ENCODE assay signal across 1 cellular context in the genomic region with DNA sequence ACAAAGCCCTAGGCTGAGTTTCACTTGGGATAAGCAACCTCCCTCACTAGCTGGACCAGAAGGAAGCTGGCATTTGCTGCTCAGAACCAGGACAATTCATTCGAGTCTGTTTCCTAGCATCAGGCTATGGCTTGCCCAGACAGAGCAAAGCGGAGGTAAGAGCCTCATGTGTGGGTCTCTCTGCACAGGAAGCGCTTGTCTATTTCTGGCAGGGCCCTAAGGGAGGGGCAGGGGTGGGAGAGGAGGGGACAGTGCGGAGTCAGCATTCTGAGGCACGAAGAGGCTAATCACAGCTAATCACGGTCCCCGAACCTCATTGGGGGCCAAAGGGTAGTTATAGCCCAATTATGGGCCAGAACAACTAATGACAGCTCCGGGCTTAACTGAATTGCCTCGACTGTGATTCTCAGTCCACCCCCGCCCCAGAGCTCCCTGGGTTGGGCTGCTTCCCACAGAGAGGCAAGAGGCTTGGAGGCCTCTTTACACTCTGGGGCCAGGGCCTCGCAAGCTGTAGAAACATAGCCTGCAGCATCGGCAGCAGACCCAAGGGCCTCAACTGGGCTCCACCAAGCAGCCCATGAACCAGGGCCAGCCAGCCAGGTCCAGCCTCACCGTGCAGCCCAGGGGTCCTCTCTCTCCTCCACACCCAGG.
TF ChIP-seq lines count a peak whose summit lies in the region.

No MANE protein-coding gene starts in this region.

TF ChIP-seq in HepG2, 621 proteins besides CTCF, POLR2A, EP300 and RAD21 (continued from another document):
- TF ChIP-seq SP4 (CRISPR knock-in tag; IDR thresholded peaks at IDR 0.05) (no peak), RFX3 (CRISPR knock-in tag; IDR thresholded peaks at IDR 0.05) (no peak), TOE1 (CRISPR knock-in tag; IDR thresholded peaks at IDR 0.05) (no peak), ZNF350 (CRISPR knock-in tag; IDR thresholded peaks at IDR 0.05; ENCODE audit: borderline replicate concordance, low read depth) (no peak), ZNF883 (CRISPR knock-in tag; IDR thresholded peaks at IDR 0.05; ENCODE audit: not compliant biosample characterization) (no peak), ZNF24 (IDR thresholded peaks at IDR 0.05) (no peak), ZNF468 (CRISPR knock-in tag; IDR thresholded peaks at IDR 0.05) (no peak), TBL1XR1 (IDR thresholded peaks at IDR 0.05; ENCODE audit: borderline replicate concordance, low read length, partially characterized antibody) (no peak), CHD4 (IDR thresholded peaks at IDR 0.05; ENCODE audit: borderline replicate concordance, low read length) (no peak)
- TF ChIP-seq, protein P1, sequence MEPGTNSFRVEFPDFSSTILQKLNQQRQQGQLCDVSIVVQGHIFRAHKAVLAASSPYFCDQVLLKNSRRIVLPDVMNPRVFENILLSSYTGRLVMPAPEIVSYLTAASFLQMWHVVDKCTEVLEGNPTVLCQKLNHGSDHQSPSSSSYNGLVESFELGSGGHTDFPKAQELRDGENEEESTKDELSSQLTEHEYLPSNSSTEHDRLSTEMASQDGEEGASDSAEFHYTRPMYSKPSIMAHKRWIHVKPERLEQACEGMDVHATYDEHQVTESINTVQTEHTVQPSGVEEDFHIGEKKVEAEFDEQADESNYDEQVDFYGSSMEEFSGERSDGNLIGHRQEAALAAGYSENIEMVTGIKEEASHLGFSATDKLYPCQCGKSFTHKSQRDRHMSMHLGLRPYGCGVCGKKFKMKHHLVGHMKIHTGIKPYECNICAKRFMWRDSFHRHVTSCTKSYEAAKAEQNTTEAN (CRISPR knock-in tag; conservative IDR thresholded peaks at IDR 0.05), result no peak
- TF ChIP-seq, protein P2, sequence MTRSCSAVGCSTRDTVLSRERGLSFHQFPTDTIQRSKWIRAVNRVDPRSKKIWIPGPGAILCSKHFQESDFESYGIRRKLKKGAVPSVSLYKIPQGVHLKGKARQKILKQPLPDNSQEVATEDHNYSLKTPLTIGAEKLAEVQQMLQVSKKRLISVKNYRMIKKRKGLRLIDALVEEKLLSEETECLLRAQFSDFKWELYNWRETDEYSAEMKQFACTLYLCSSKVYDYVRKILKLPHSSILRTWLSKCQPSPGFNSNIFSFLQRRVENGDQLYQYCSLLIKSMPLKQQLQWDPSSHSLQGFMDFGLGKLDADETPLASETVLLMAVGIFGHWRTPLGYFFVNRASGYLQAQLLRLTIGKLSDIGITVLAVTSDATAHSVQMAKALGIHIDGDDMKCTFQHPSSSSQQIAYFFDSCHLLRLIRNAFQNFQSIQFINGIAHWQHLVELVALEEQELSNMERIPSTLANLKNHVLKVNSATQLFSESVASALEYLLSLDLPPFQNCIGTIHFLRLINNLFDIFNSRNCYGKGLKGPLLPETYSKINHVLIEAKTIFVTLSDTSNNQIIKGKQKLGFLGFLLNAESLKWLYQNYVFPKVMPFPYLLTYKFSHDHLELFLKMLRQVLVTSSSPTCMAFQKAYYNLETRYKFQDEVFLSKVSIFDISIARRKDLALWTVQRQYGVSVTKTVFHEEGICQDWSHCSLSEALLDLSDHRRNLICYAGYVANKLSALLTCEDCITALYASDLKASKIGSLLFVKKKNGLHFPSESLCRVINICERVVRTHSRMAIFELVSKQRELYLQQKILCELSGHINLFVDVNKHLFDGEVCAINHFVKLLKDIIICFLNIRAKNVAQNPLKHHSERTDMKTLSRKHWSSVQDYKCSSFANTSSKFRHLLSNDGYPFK (CRISPR knock-in tag; IDR thresholded peaks at IDR 0.05; ENCODE audit: borderline replicate concordance), result no peak
TF ChIP-seq in HepG2: peak in this region for 0.
